ENCODE assay signal across 8 cellular contexts in the genomic region with DNA sequence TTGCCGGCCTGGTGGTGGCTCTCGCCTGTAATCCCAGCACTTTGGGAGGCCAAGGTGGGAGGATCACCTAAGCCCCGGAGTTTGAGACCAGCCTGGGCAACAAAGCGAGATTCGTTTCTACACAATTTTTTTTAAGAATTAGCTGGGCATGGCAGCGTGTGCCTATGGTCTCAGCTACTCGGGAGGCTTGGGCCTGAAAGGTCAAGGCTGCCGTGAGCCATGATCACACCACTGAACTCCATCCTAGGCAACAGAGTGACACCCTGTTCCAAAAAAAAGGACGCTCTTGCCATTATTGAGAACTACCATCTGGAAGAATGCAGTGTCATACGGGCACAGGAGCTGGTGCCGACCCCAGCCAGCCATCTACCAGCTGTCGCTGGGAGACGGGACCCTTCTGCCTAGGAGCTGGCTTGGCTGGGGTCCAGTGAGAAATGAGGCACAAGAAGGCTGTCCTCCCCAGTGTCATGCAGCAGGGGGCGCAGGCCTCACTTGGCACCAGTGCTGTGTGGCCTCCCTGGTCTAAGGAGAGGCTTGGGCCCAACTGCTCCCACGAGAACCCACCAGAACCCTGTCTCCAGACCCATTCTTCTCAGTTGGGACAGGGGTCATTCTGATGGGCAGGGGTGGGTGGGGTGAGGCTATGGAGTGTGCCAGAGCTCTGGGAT. TPM values are rescaled to one million over a fixed set of nuclear protein-coding genes. Genes with fewer than 3 reads are reported as not detected.
A peak's percentile ranks its signal among the peaks of the same experiment; 100 is the strongest.
DNase-seq lines count a peak whose midpoint lies in the region; ATAC-seq and TF ChIP-seq lines count a peak whose summit lies in the region.

No MANE protein-coding gene starts in this region.

- peaks cover 10% of the 10 kb centered on the region for H3K27me3 Mint-ChIP-seq in endothelial cell (ENCODE audit: unreplicated experiment)
- H3K27me3 Mint-ChIP-seq in natural killer cell treated with Interleukin-12 subunit alpha and Interleukin-12 subunit beta and Interleukin-15 and Interleukin-18, amount 100 ng/mL, for 72 hours = no peaks in the 10 kb centered on the region
- H3K27me3 Mint-ChIP-seq in stimulated activated naive B cell treated with anti-CD40 and anti-IgM and Interleukin-4, amounts not matched to agents 10 μg/mL and 1 μg/mL and 100 μg/mL, for 72 hours = no peaks in the 10 kb centered on the region

- peaks cover 36% of the 10 kb centered on the region for H3K36me3 Mint-ChIP-seq in endothelial cell (ENCODE audit: low read depth, unreplicated experiment)
- no peaks in the 10 kb centered on the region for H3K36me3 Mint-ChIP-seq in natural killer cell treated with Interleukin-12 subunit alpha and Interleukin-12 subunit beta and Interleukin-15 and Interleukin-18, amount 100 ng/mL, for 72 hours
- peaks cover 40 to 64% of the 10 kb centered on the region in 2 donors for H3K36me3 Mint-ChIP-seq in stimulated activated naive B cell treated with anti-CD40 and anti-IgM and Interleukin-4, amounts not matched to agents 10 μg/mL and 1 μg/mL and 100 μg/mL, for 72 hours

- peak overlapping the region; percentile 48 for H3K27ac Mint-ChIP-seq in endothelial cell (ENCODE audit: unreplicated experiment)
- H3K27ac Mint-ChIP-seq in natural killer cell treated with Interleukin-12 subunit alpha and Interleukin-12 subunit beta and Interleukin-15 and Interleukin-18, amount 100 ng/mL, for 72 hours = peak overlapping the region in 1 of 2 donors; percentile 60
- H3K27ac Mint-ChIP-seq in stimulated activated naive B cell treated with anti-CD40 and anti-IgM and Interleukin-4, amounts not matched to agents 10 μg/mL and 1 μg/mL and 100 μg/mL, for 72 hours = peak overlapping the region; percentile 88

- H3K4me1 Mint-ChIP-seq in endothelial cell (ENCODE audit: unreplicated experiment) = no peaks in the 10 kb centered on the region
- H3K4me1 Mint-ChIP-seq in natural killer cell treated with Interleukin-12 subunit alpha and Interleukin-12 subunit beta and Interleukin-15 and Interleukin-18, amount 100 ng/mL, for 72 hours (ENCODE audit: low read depth in 2 of 2) = peaks cover 5 to 14% of the 10 kb centered on the region in 2 donors
- peaks cover 5 to 13% of the 10 kb centered on the region in 2 donors for H3K4me1 Mint-ChIP-seq in stimulated activated naive B cell treated with anti-CD40 and anti-IgM and Interleukin-4, amounts not matched to agents 10 μg/mL and 1 μg/mL and 100 μg/mL, for 72 hours

- peak; percentile 60 to 69 for ATAC-seq in natural killer cell treated with Interleukin-12 subunit alpha and Interleukin-12 subunit beta and Interleukin-15 and Interleukin-18, amount 100 ng/mL, for 72 hours
- peak; percentile 84 to 85 for ATAC-seq in stimulated activated naive B cell treated with anti-CD40 and anti-IgM and Interleukin-4, amounts not matched to agents 10 μg/mL and 1 μg/mL and 100 μg/mL, for 72 hours (replicated peaks)
- no peak for ATAC-seq in GM21723 (IDR thresholded peaks at IDR 0.05; ENCODE audit: unreplicated experiment)

- H3K9me3 Mint-ChIP-seq in endothelial cell (ENCODE audit: unreplicated experiment) = no peaks in the 10 kb centered on the region
- H3K9me3 Mint-ChIP-seq in natural killer cell treated with Interleukin-12 subunit alpha and Interleukin-12 subunit beta and Interleukin-15 and Interleukin-18, amount 100 ng/mL, for 72 hours = no peaks in the 10 kb centered on the region
- no peaks in the 10 kb centered on the region for H3K9me3 Mint-ChIP-seq in stimulated activated naive B cell treated with anti-CD40 and anti-IgM and Interleukin-4, amounts not matched to agents 10 μg/mL and 1 μg/mL and 100 μg/mL, for 72 hours

- DNase-seq in NK-92 treated with Interleukin-12 subunit alpha and Interleukin-12 subunit beta, amount 100 ng/mL, for 24 hours (lab: John Stamatoyannopoulos, UW) = peak; percentile 33
- DNase-seq in NK-92 (lab: John Stamatoyannopoulos, UW; ENCODE audit: unreplicated experiment) = no peak
- DNase-seq in NCI-H2227 (lab: John Stamatoyannopoulos, UW; ENCODE audit: unreplicated experiment) = peak; percentile 25
- peak; percentile 12 to 33 for DNase-seq in activated CD8-positive, alpha-beta memory T cell treated with anti-CD3 and anti-CD28 coated beads for 4 hours (ENCODE audit: low read depth in 2 of 2)
- peak; percentile 75 for DNase-seq in endothelial cell (ENCODE audit: low spot score)
- peak; percentile 73 for DNase-seq in natural killer cell treated with Interleukin-12 subunit alpha and Interleukin-12 subunit beta and Interleukin-15 and Interleukin-18, amount 100 ng/mL, for 72 hours (ENCODE audit: low spot score)
- peak; percentile 43 for DNase-seq in stimulated activated naive B cell treated with anti-CD40 and anti-IgM and Interleukin-4, amounts not matched to agents 10 μg/mL and 1 μg/mL and 100 μg/mL, for 72 hours

- TF ChIP-seq CTCF in endothelial cell (IDR thresholded peaks at IDR 0.05; ENCODE audit: unreplicated experiment) = peak; percentile 65

- no peak overlapping the region for H3K4me3 Mint-ChIP-seq in endothelial cell (ENCODE audit: unreplicated experiment)
- H3K4me3 Mint-ChIP-seq in natural killer cell treated with Interleukin-12 subunit alpha and Interleukin-12 subunit beta and Interleukin-15 and Interleukin-18, amount 100 ng/mL, for 72 hours = no peak overlapping the region
- no peak overlapping the region for H3K4me3 Mint-ChIP-seq in stimulated activated naive B cell treated with anti-CD40 and anti-IgM and Interleukin-4, amounts not matched to agents 10 μg/mL and 1 μg/mL and 100 μg/mL, for 72 hours

RNA-seq across cellular contexts. Expression of a gene that starts 12.2 kb away (rescaled TPM):
- total RNA-seq in endothelial cell (ENCODE audit: unreplicated experiment) = 8.2 TPM
- total RNA-seq in natural killer cell treated with Interleukin-12 subunit alpha and Interleukin-12 subunit beta and Interleukin-15 and Interleukin-18, amount 100 ng/mL, for 72 hours = 10 to 100 TPM; 47.0 to 81.6 TPM

RNA-seq across cellular contexts. Expression of a gene that starts 33.9 kb away (rescaled TPM):
- total RNA-seq in endothelial cell (ENCODE audit: unreplicated experiment) = 144 TPM
- 100 to 1,000 TPM in 1 of 2 donors, 10 to 100 TPM in 1; 90.9 to 116 TPM for total RNA-seq in natural killer cell treated with Interleukin-12 subunit alpha and Interleukin-12 subunit beta and Interleukin-15 and Interleukin-18, amount 100 ng/mL, for 72 hours

RNA-seq across cellular contexts. Expression of a gene that starts 43.2 kb away (rescaled TPM):
- not detected for total RNA-seq in endothelial cell (ENCODE audit: unreplicated experiment)
- 1 to 10 TPM in 1 of 2 donors, not detected in 1; 4.6 TPM for total RNA-seq in natural killer cell treated with Interleukin-12 subunit alpha and Interleukin-12 subunit beta and Interleukin-15 and Interleukin-18, amount 100 ng/mL, for 72 hours

RNA-seq across cellular contexts. Expression of a gene that starts 47.0 kb away (rescaled TPM):
- not detected for total RNA-seq in endothelial cell (ENCODE audit: unreplicated experiment)
- not detected for total RNA-seq in natural killer cell treated with Interleukin-12 subunit alpha and Interleukin-12 subunit beta and Interleukin-15 and Interleukin-18, amount 100 ng/mL, for 72 hours

RNA-seq across cellular contexts. Expression of a gene that starts 49.8 kb away (rescaled TPM):
- total RNA-seq in endothelial cell (ENCODE audit: unreplicated experiment) = 72.2 TPM
- total RNA-seq in natural killer cell treated with Interleukin-12 subunit alpha and Interleukin-12 subunit beta and Interleukin-15 and Interleukin-18, amount 100 ng/mL, for 72 hours = 100 to 1,000 TPM in 1 of 2 donors, 10 to 100 TPM in 1; 84.1 to 147 TPM
